ENCODE assay signal across 7 cellular contexts in the genomic region with DNA sequence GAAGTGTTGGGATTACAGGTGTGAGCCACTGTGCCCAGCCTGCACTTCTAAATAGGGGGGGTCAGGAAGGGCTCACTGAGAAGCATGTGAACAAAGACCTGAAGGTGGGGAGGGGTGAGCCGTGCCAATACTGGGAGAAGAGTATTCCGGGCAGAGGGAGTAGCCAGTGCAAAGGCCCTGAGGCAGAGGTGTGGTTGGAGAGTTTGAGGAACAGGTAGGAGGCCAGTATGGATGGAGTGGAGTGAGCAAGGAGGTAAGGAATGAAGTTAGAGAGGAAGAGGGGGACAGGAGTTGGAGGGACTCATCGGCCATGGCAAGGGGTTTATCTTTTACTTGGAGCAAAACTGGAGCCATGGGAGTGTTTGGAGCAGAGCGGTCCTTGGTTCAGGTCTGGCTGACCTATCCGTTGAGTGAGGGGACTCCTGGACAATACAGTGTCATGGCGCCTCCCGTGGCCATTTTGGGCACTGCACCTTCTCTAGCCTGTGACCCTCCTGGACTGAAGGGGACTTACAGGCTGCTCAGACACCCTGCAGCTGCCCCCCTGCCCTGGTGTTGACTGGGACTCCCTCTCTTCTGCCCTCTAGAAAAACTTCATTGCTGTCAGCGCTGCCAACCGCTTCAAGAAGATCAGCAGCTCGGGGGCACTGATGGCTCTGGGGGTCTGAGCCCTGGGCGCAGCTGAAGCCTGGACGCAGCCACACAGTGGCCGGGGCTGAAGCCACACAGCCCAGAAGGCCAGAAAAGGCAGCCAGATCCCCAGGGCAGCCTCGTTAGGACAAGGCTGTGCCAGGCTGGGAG. TPM values are rescaled to one million over a fixed set of nuclear protein-coding genes. Genes with fewer than 3 reads are reported as not detected.
DNase-seq lines count a peak whose midpoint lies in the region; TF ChIP-seq lines count a peak whose summit lies in the region.

No MANE protein-coding gene starts in this region.

- DNase-seq in ELF-1 (ENCODE audit: low read depth, low spot score) = peak; percentile 94
- no peak for DNase-seq in LNCaP clone FGC (ENCODE audit: low read depth)
- DNase-seq in activated CD4-positive, alpha-beta T cell treated with anti-CD3 and anti-CD28 coated beads for 4 hours = peak; percentile 22 to 53
- peak; percentile 80 for DNase-seq in dermis blood vessel endothelial cell
- DNase-seq in myocyte (ENCODE audit: low read depth) = peak; percentile 54
- peak; percentile 66 for DNase-seq in stomach
- DNase-seq in DMS153 treated with DMSO at 0.1 percent for 48 hours (lab: John Stamatoyannopoulos, UW; ENCODE audit: unreplicated experiment) = no peak

- peaks cover 0 to 20% (median 0%) of the 10 kb centered on the region in 3 donors for H3K27me3 ChIP-seq in stomach

- H3K4me3 ChIP-seq in LNCaP clone FGC (ENCODE audit: low read depth, low read length) (no peak overlapping the region), stomach (no peak overlapping the region)

- intact Hi-C loops in stomach (cut with DNase I; ENCODE audit: low total_unique reads) = no loop called here

- TF ChIP-seq CTCF in LNCaP clone FGC (IDR thresholded peaks at IDR 0.05; ENCODE audit: control insufficient read depth, extremely low read depth, insufficient read depth) = peak; percentile 74
- TF ChIP-seq CTCF in stomach (IDR thresholded peaks at IDR 0.05) = peak in 5 of 7 experiments; percentile 19 to 78 (median 64)

- WGBS in stomach, 5 donors = 44 to 70% (median 59%) methylated on average over 7 to 14 of the region's 14 CpGs

- no peak for TF ChIP-seq POLR2A in stomach (IDR thresholded peaks at IDR 0.05)

- no peaks in the 10 kb centered on the region for H3K9me3 ChIP-seq in stomach

- no peak for TF ChIP-seq EP300 in stomach (IDR thresholded peaks at IDR 0.05)

- no peaks in the 10 kb centered on the region for H3K36me3 ChIP-seq in stomach

- H3K27ac ChIP-seq in stomach = no peak overlapping the region

- peaks cover 10 to 28% (median 17%) of the 10 kb centered on the region in 4 donors for H3K4me1 ChIP-seq in stomach

RNA-seq across cellular contexts. Expression of a gene that starts 12.1 kb away (rescaled TPM):
- total RNA-seq in dermis blood vessel endothelial cell (0.09 TPM in 1 of 2 replicates, not detected in the other), myocyte (0.56 and 0.99 TPM in 2 replicates), stomach (1 to 10 TPM in 1 of 5 donors, not detected in 4; 1.1 TPM)
- 13.0 TPM for polyA plus RNA-seq in myocyte (2012)
- under 1 TPM in 2 of 3 donors, not detected in 1; 0.43 to 0.44 TPM for polyA plus RNA-seq in stomach

RNA-seq across cellular contexts. Expression of a gene that starts 14.2 kb away (rescaled TPM):
- total RNA-seq in dermis blood vessel endothelial cell (8.5 and 8.7 TPM in 2 replicates), myocyte (0.10 and 0.13 TPM in 2 replicates), stomach (under 1 TPM in 2 of 5 donors, not detected in 3; 0.37 to 0.45 TPM)
- polyA plus RNA-seq in myocyte (2012) = 0.04 TPM
- polyA plus RNA-seq in stomach = under 1 TPM; 0.19 to 0.43 (median 0.31) TPM

RNA-seq across cellular contexts. Expression of a gene that starts 37.0 kb away (rescaled TPM):
- total RNA-seq in dermis blood vessel endothelial cell (0.14 and 0.34 TPM in 2 replicates), myocyte (0.64 and 0.68 TPM in 2 replicates), stomach (1 to 10 TPM in 1 of 5 donors, under 1 TPM in 1, not detected in 3; 0.45 to 3.9 TPM)
- 0.40 TPM for polyA plus RNA-seq in myocyte (2012)
- polyA plus RNA-seq in stomach = 1 to 10 TPM; 2.1 to 4.7 (median 2.9) TPM

RNA-seq across cellular contexts. Expression of a gene that starts 37.1 kb away (rescaled TPM):
- 0.14 TPM in 1 of 2 replicates, not detected in the other for total RNA-seq in dermis blood vessel endothelial cell
- not detected in 2 replicates for total RNA-seq in myocyte
- 0.13 TPM for polyA plus RNA-seq in myocyte (2012)
- total RNA-seq in stomach = under 1 TPM in 2 of 5 donors, not detected in 3; 0.18 to 0.43 TPM
- polyA plus RNA-seq in stomach = under 1 TPM in 1 of 3 donors, not detected in 2; 0.15 TPM

Comparison
In these comparisons a context has a peak if more than half of its experiments do, and no peak if none do; other contexts are left out.
1. DNase-seq: peak in ELF-1 (single experiment), activated CD4-positive, alpha-beta T cell treated with anti-CD3 and anti-CD28 coated beads for 4 hours (2 of 2), dermis blood vessel endothelial cell (single experiment), myocyte (single experiment) and stomach (single experiment); none in LNCaP clone FGC (single experiment) and DMS153 treated with DMSO at 0.1 percent for 48 hours (single experiment).